Comparison of ENCODE assay signal across 9 cellular contexts in genomic region chr1:196180847-196181593, GRCh38.
DNase-seq lines count a peak whose midpoint lies in the region; ATAC-seq and TF ChIP-seq lines count a peak whose summit lies in the region.
"Had no signal": no experiment of that assay in that cellular context is flagged by ENCODE, and none has a peak within 500 bp of the region (broad histone marks: within the 10 kb centered on the region; RNA-seq: fewer than 3 reads in every experiment).

No MANE protein-coding gene starts in this region.

- H3K27ac Mint-ChIP-seq in chondrocyte (ENCODE audit: unreplicated experiment) (peak overlapping the region; percentile 71), nephron (peak overlapping the region; percentile 32 to 72 (median 44))

- TF ChIP-seq CTCF in chondrocyte (IDR thresholded peaks at IDR 0.05) (no peak), nephron (IDR thresholded peaks at IDR 0.05; ENCODE audit: unreplicated experiment in 3 of 3) (no peak)

- H3K9me3 Mint-ChIP-seq in chondrocyte (ENCODE audit: low read depth) = no peaks in the 10 kb centered on the region
- H3K9me3 Mint-ChIP-seq in nephron = peaks cover 1% of the 10 kb centered on the region

- no peak overlapping the region for H3K4me3 Mint-ChIP-seq in chondrocyte (ENCODE audit: unreplicated experiment)
- no peak overlapping the region for H3K4me3 Mint-ChIP-seq in nephron

- no peak for ATAC-seq in HG03135 (IDR thresholded peaks at IDR 0.05; ENCODE audit: unreplicated experiment)
- ATAC-seq in HG02884 (IDR thresholded peaks at IDR 0.05; ENCODE audit: unreplicated experiment) = no peak

- peaks cover 10% of the 10 kb centered on the region for H3K4me1 Mint-ChIP-seq in chondrocyte (ENCODE audit: low read depth)
- peaks cover 4% of the 10 kb centered on the region for H3K4me1 Mint-ChIP-seq in nephron

- no peaks in the 10 kb centered on the region for H3K27me3 Mint-ChIP-seq in chondrocyte (ENCODE audit: low read depth)
- no peaks in the 10 kb centered on the region for H3K27me3 Mint-ChIP-seq in nephron (ENCODE audit: low read depth)

- H3K36me3 Mint-ChIP-seq in chondrocyte (ENCODE audit: low read depth) = no peaks in the 10 kb centered on the region
- no peaks in the 10 kb centered on the region for H3K36me3 Mint-ChIP-seq in nephron (ENCODE audit: low read depth)

- peak; percentile 69 for DNase-seq in Daoy (ENCODE audit: low read depth)
- peak; percentile 90 for DNase-seq in NOMO-1 treated with DMSO at 0.1 percent for 48 hours (lab: John Stamatoyannopoulos, UW; ENCODE audit: unreplicated experiment)
- no peak for DNase-seq in chondrocyte (ENCODE audit: low spot score)
- no peak for DNase-seq in cerebellar cortex (ENCODE audit: low spot score)
- no peak for DNase-seq in OCI-M2 (lab: John Stamatoyannopoulos, UW; ENCODE audit: unreplicated experiment)
- DNase-seq: Right ventricle myocardium superior had no signal

Comparison
In these comparisons a context has a peak if more than half of its experiments do, and no peak if none do; other contexts are left out.
1. DNase-seq: peak in Daoy (single experiment) and NOMO-1 treated with DMSO at 0.1 percent for 48 hours (single experiment); none in chondrocyte (single experiment), cerebellar cortex (single experiment) and OCI-M2 (single experiment).